23 cellular contexts compared by ENCODE assay signal in the genomic region with DNA sequence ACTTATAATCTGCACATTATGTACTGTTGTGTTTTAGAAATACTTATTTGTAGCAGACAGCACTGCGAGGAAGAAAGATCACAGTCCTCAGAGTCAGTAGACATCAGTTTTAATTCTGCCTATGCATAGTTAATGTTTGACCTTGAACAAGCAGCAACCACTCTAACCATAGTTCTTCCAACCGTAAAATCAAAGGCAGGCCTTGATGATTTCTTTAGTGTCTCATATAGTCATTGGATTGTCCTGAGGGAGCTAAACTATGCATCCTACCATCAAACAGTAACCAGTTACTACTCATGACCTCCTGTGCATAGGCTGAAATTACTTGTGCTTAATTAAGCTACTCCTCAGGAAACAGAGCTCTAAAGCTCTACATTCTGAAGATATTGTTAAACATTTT.
DNase-seq lines count a peak whose midpoint lies in the region; ATAC-seq and TF ChIP-seq lines count a peak whose summit lies in the region.
"Had no signal": no experiment of that assay in that cellular context is flagged by ENCODE, and none has a peak within 500 bp of the region (broad histone marks: within the 10 kb centered on the region; RNA-seq: fewer than 3 reads in every experiment).

No MANE protein-coding gene starts in this region.

- no peaks in the 10 kb centered on the region for H3K79me1 ChIP-seq in neuronal stem cell (ENCODE audit: low read depth, low read length)

- no peak overlapping the region for H4K91ac ChIP-seq in neuronal stem cell (ENCODE audit: low read depth, low read length, poor library complexity)

- CTCF ChIA-PET in Panc1 (lab: Charles Lee): no interaction called here

- no peak overlapping the region for H3K4ac ChIP-seq in neuronal stem cell (ENCODE audit: low read length)

- no peak overlapping the region for H2BK15ac ChIP-seq in neuronal stem cell (ENCODE audit: low read length)

- DNase-seq in Panc1 (ENCODE audit: low read depth, low spot score): no peak
- peak; percentile 63 for DNase-seq in glomerular visceral epithelial cell (ENCODE audit: extremely low spot score)
- DNase-seq in mucosa of descending colon: no peak
- DNase-seq in neuronal stem cell (ENCODE audit: low spot score): no peak
- no peak for DNase-seq in NOMO-1 (lab: John Stamatoyannopoulos, UW; ENCODE audit: unreplicated experiment in 2 of 2)
- DNase-seq: Calu3; CD8-positive, alpha-beta memory T cell; DMS79 treated with DMSO at 0.1 percent for 48 hours; GF-D8; IMR-90; MM.1S; NCI-H2029; NCI-H2227 treated with DMSO at 0.1 percent for 48 hours; NCI-H526 treated with DMSO at 0.1 percent for 48 hours; OCI-M1; SK-N-SH; SW 1271 had no signal

- H3K4me2 ChIP-seq in neuronal stem cell (ENCODE audit: insufficient read depth, low read length, poor library complexity, severe bottlenecking): no peak overlapping the region
- H3K4me2 ChIP-seq: GM23338, KMS-11, SK-N-SH had no signal

- ATAC-seq in Panc1: no peak
- ATAC-seq in mucosa of descending colon: peak; percentile 33
- ATAC-seq in GM18858 (IDR thresholded peaks at IDR 0.05; ENCODE audit: unreplicated experiment): no peak
- no peak for ATAC-seq in GM19397 (IDR thresholded peaks at IDR 0.05; ENCODE audit: unreplicated experiment)
- ATAC-seq: GM23338 had no signal

- H3K4me3 ChIP-seq in Panc1 (ENCODE audit: low read depth in 2 of 2, low read length in 2 of 2) (no peak overlapping the region), mucosa of descending colon (no peak overlapping the region), neuronal stem cell (ENCODE audit: low read length in 2 of 2) (no peak overlapping the region)
- H3K4me3 ChIP-seq: GM23338, HAP-1 had no signal

- H2AFZ ChIP-seq in neuronal stem cell (ENCODE audit: low read length): no peak overlapping the region
- H2AFZ ChIP-seq: GM23338 had no signal

- H3K4me1 ChIP-seq in Panc1 (ENCODE audit: control insufficient read depth, insufficient read depth, low read length): peaks cover 49% of the 10 kb centered on the region
- H3K4me1 ChIP-seq in mucosa of descending colon (ENCODE audit: low read depth): no peaks in the 10 kb centered on the region
- H3K4me1 ChIP-seq in neuronal stem cell (ENCODE audit: control insufficient read depth in 2 of 2, insufficient read depth in 1 of 2, low read depth in 1 of 2, low read length in 2 of 2): peaks cover 10 to 12% of the 10 kb centered on the region in 2 donors

- H2BK12ac ChIP-seq in neuronal stem cell (ENCODE audit: low read length): no peak overlapping the region

- H4K8ac ChIP-seq in neuronal stem cell (ENCODE audit: low read depth, low read length): no peak overlapping the region

- H3K36me3 ChIP-seq in Panc1 (ENCODE audit: control insufficient read depth, insufficient read depth, low read length) (no peaks in the 10 kb centered on the region), mucosa of descending colon (ENCODE audit: low read depth) (no peaks in the 10 kb centered on the region), neuronal stem cell (replicated peaks in 1 of 2; ENCODE audit: control insufficient read depth in 2 of 2, insufficient read depth in 2 of 2, low read length in 2 of 2) (no peaks in the 10 kb centered on the region)
- H3K36me3 ChIP-seq: HAP-1 had no signal

- POLR2A ChIA-PET in Panc1 (lab: Charles Lee): no interaction called here

- intact Hi-C loops in Panc1 (cut with micrococcal nuclease; ENCODE audit: unreplicated experiment) (no loop called here), mucosa of descending colon (cut with DNase I, micrococcal nuclease) (no loop called here)

- H3K9me3 ChIP-seq in Panc1 (ENCODE audit: control insufficient read depth, insufficient read depth, low read depth, low read length) (peaks cover 4% of the 10 kb centered on the region; the same call in 1 of the 2 replicates), mucosa of descending colon (no peaks in the 10 kb centered on the region), neuronal stem cell (replicated peaks in 1 of 2; ENCODE audit: control insufficient read depth in 2 of 2, insufficient read depth in 1 of 2, low read depth in 1 of 2, low read length in 2 of 2) (no peaks in the 10 kb centered on the region)
- H3K9me3 ChIP-seq: HAP-1, SK-N-SH had no signal

- H2BK5ac ChIP-seq in neuronal stem cell (ENCODE audit: low read length): no peak overlapping the region

- peak overlapping the region; percentile 99 for H3K27ac ChIP-seq in Panc1 (ENCODE audit: low read length)
- no peak overlapping the region for H3K27ac ChIP-seq in neuronal stem cell (replicated peaks; ENCODE audit: low read length)
- H3K27ac ChIP-seq: C4-2B, KMS-11 had no signal

- TF ChIP-seq CTCF in Panc1 (IDR thresholded peaks at IDR 0.05): no peak
- no peak for TF ChIP-seq CTCF in mucosa of descending colon (IDR thresholded peaks at IDR 0.05)

- H2AK5ac ChIP-seq in neuronal stem cell (ENCODE audit: low read depth, low read length): no peak overlapping the region

- no peak overlapping the region for H3K9ac ChIP-seq in neuronal stem cell (ENCODE audit: low read depth, low read length, poor library complexity)
- H3K9ac ChIP-seq: KMS-11, SK-N-SH had no signal

- no peak overlapping the region for H3K14ac ChIP-seq in neuronal stem cell (ENCODE audit: low read length)

- in situ Hi-C loops in Panc1 (cut with HindIII; ENCODE audit: low pct_unique_long_range_greater_than_20kb, low sequenced_read_pairs): no loop called here

- H3K27me3 ChIP-seq in Panc1 (ENCODE audit: control insufficient read depth, insufficient read depth, low read length) (no peaks in the 10 kb centered on the region), neuronal stem cell (ENCODE audit: control insufficient read depth in 3 of 3, insufficient read depth in 3 of 3, low read depth in 1 of 3, low read length in 3 of 3) (no peaks in the 10 kb centered on the region)

- no TSS peak for BruUV-seq in Panc1 (replicated peaks; lab: Mats Ljungman, UMichigan)

- H3K18ac ChIP-seq in neuronal stem cell (ENCODE audit: low read length): no peak overlapping the region

- no peak overlapping the region for H2BK120ac ChIP-seq in neuronal stem cell (ENCODE audit: low read depth, low read length)

- WGBS in neuronal stem cell (ENCODE audit: extremely low coverage in 2 of 2, insufficient read length in 2 of 2, insufficient replicate concordance in 1 of 2), 2 donors: no CpG with 5 or more reads among the region's 2 CpGs

- H3K23ac ChIP-seq in neuronal stem cell (ENCODE audit: low read depth, low read length, poor library complexity): no peak overlapping the region
